Comparison of ENCODE assay signal across 20 cellular contexts in genomic region chr12:115801826-115802225, GRCh38.
A peak's percentile ranks its signal among the peaks of the same experiment; 100 is the strongest.
DNase-seq lines count a peak whose midpoint lies in the region; ATAC-seq and TF ChIP-seq lines count a peak whose summit lies in the region.
"Had no signal": no experiment of that assay in that cellular context is flagged by ENCODE, and none has a peak within 500 bp of the region (broad histone marks: within the 10 kb centered on the region; RNA-seq: fewer than 3 reads in every experiment).

No MANE protein-coding gene starts in this region.

- TF ChIP-seq CTCF in heart right ventricle (IDR thresholded peaks at IDR 0.05) (no peak), adrenal gland (IDR thresholded peaks at IDR 0.05) (no peak), nephron (IDR thresholded peaks at IDR 0.05; ENCODE audit: unreplicated experiment in 3 of 3) (no peak)
- TF ChIP-seq CTCF in activated CD8-positive, alpha-beta T cell treated with anti-CD3 and anti-CD28 coated beads for 36 hours (IDR thresholded peaks at IDR 0.05), result no peak

- 40 to 42% methylated on average over 3 of the region's 3 CpGs for WGBS in heart right ventricle, 2 donors
- 37% methylated on average over 3 of the region's 3 CpGs for WGBS in right cardiac atrium
- WGBS in adrenal gland, 4 donors, result 37 to 57% (median 54%) methylated on average over 3 of the region's 3 CpGs

- H3K9me3 ChIP-seq in heart right ventricle (no peaks in the 10 kb centered on the region), right cardiac atrium (ENCODE audit: control insufficient read depth, low read length) (no peaks in the 10 kb centered on the region), adrenal gland (replicated peaks in 1 of 3) (no peaks in the 10 kb centered on the region)
- H3K9me3 ChIP-seq: BE2C, HAP-1 had no signal

- H3K27ac ChIP-seq in heart right ventricle, result no peak overlapping the region
- no peak overlapping the region for H3K27ac ChIP-seq in right cardiac atrium (ENCODE audit: low read length)
- peak overlapping the region in 1 of 5 donors; percentile 57 for H3K27ac ChIP-seq in adrenal gland
- H3K27ac ChIP-seq: GM23248 had no signal

- intact Hi-C loops in heart right ventricle (cut with DNase I), result no loop called here
- intact Hi-C loops in right cardiac atrium (cut with DNase I), result no loop called here
- intact Hi-C loops in adrenal gland (cut with DNase I), result no loop called here
- intact Hi-C loops in activated CD8-positive, alpha-beta T cell treated with anti-CD3 and anti-CD28 coated beads for 36 hours (cut with micrococcal nuclease), result no loop called here

- peaks cover 6% of the 10 kb centered on the region for H3K27me3 Mint-ChIP-seq in nephron (ENCODE audit: low read depth)
- H3K27me3 Mint-ChIP-seq in activated CD8-positive, alpha-beta T cell treated with anti-CD3 and anti-CD28 coated beads for 36 hours, result no peaks in the 10 kb centered on the region
- H3K27me3 Mint-ChIP-seq: CD4-positive, CD25-positive, alpha-beta regulatory T cell had no signal

- H3K27me3 ChIP-seq in heart right ventricle (peaks cover 0 to 3% (median 0%) of the 10 kb centered on the region in 7 donors), right cardiac atrium (ENCODE audit: control insufficient read depth, insufficient read depth) (no peaks in the 10 kb centered on the region), adrenal gland (no peaks in the 10 kb centered on the region)
- H3K27me3 ChIP-seq: BE2C had no signal

- no peaks in the 10 kb centered on the region for H3K9me3 Mint-ChIP-seq in nephron
- peaks cover 1% of the 10 kb centered on the region for H3K9me3 Mint-ChIP-seq in activated CD8-positive, alpha-beta T cell treated with anti-CD3 and anti-CD28 coated beads for 36 hours

- POLR2A ChIA-PET in activated CD8-positive, alpha-beta T cell treated with anti-CD3 and anti-CD28 coated beads for 36 hours (lab: Charles Lee), result no interaction called here

- ATAC-seq in heart right ventricle (peak in 5 of 8 donors; percentile 39 to 55 (median 42)), right cardiac atrium (no peak), GM21381 (IDR thresholded peaks at IDR 0.05; ENCODE audit: unreplicated experiment) (no peak)
- no peak for ATAC-seq in activated CD8-positive, alpha-beta T cell treated with anti-CD3 and anti-CD28 coated beads for 36 hours
- ATAC-seq: GM12878, HepG2 had no signal

- CTCF ChIA-PET in activated CD8-positive, alpha-beta T cell treated with anti-CD3 and anti-CD28 coated beads for 36 hours (lab: Charles Lee), result no interaction called here

- H3K36me3 Mint-ChIP-seq in nephron (ENCODE audit: low read depth), result no peaks in the 10 kb centered on the region
- no peaks in the 10 kb centered on the region for H3K36me3 Mint-ChIP-seq in activated CD8-positive, alpha-beta T cell treated with anti-CD3 and anti-CD28 coated beads for 36 hours (ENCODE audit: low read depth)
- H3K36me3 Mint-ChIP-seq: CD4-positive, CD25-positive, alpha-beta regulatory T cell; CD8-positive, alpha-beta memory T cell had no signal

- H3K27ac Mint-ChIP-seq in nephron, result peak overlapping the region; percentile 59 to 86 (median 69)
- no peak overlapping the region for H3K27ac Mint-ChIP-seq in activated CD8-positive, alpha-beta T cell treated with anti-CD3 and anti-CD28 coated beads for 36 hours
- H3K27ac Mint-ChIP-seq: CD4-positive, CD25-positive, alpha-beta regulatory T cell; CD8-positive, alpha-beta memory T cell had no signal

- no peak for TF ChIP-seq POLR2A in adrenal gland (IDR thresholded peaks at IDR 0.05)

- H3K4me3 ChIP-seq in heart right ventricle (no peak overlapping the region), right cardiac atrium (ENCODE audit: low read length) (no peak overlapping the region), adrenal gland (no peak overlapping the region)
- H3K4me3 ChIP-seq: GM12878, GM23248, HAP-1 had no signal

- DNase-seq in heart right ventricle, result peak in 1 of 2 donors; percentile 15
- no peak for DNase-seq in right cardiac atrium
- DNase-seq in adrenal gland, result peak in 6 of 7 donors; percentile 18 to 67 (median 30)
- no peak for DNase-seq in activated CD8-positive, alpha-beta T cell treated with anti-CD3 and anti-CD28 coated beads for 36 hours
- no peak for DNase-seq in NCI-H2196 treated with DMSO at 0.1 percent for 48 hours (lab: John Stamatoyannopoulos, UW; ENCODE audit: unreplicated experiment)
- DNase-seq: BE2C; C1 segment of cervical spinal cord; CD4-positive, CD25-positive, alpha-beta regulatory T cell; CD8-positive, alpha-beta memory T cell; COR-L47; DMS 273 treated with DMSO at 0.1 percent for 48 hours; DMS53; DND-41; EL; GM23248 had no signal

- peaks cover 12% of the 10 kb centered on the region for H3K4me1 Mint-ChIP-seq in nephron
- H3K4me1 Mint-ChIP-seq in activated CD8-positive, alpha-beta T cell treated with anti-CD3 and anti-CD28 coated beads for 36 hours (ENCODE audit: low read depth), result no peaks in the 10 kb centered on the region
- H3K4me1 Mint-ChIP-seq: CD4-positive, CD25-positive, alpha-beta regulatory T cell; CD8-positive, alpha-beta memory T cell had no signal

- H3K36me3 ChIP-seq in heart right ventricle (no peaks in the 10 kb centered on the region), adrenal gland (replicated peaks in 1 of 2) (no peaks in the 10 kb centered on the region)
- H3K36me3 ChIP-seq: BE2C, HAP-1 had no signal

- no peaks in the 10 kb centered on the region for H3K4me1 ChIP-seq in heart right ventricle
- no peaks in the 10 kb centered on the region for H3K4me1 ChIP-seq in right cardiac atrium (ENCODE audit: control insufficient read depth, insufficient read depth, low read length)
- H3K4me1 ChIP-seq in adrenal gland (replicated peaks in 1 of 2), result no peaks in the 10 kb centered on the region
- H3K4me1 ChIP-seq: BE2C, HAP-1 had no signal

- no peak overlapping the region for H3K4me3 Mint-ChIP-seq in nephron
- H3K4me3 Mint-ChIP-seq in activated CD8-positive, alpha-beta T cell treated with anti-CD3 and anti-CD28 coated beads for 36 hours, result no peak overlapping the region
- H3K4me3 Mint-ChIP-seq: CD4-positive, CD25-positive, alpha-beta regulatory T cell; CD8-positive, alpha-beta memory T cell had no signal

Comparison
In these comparisons a context has a peak if more than half of its experiments do, and no peak if none do; other contexts are left out.
1. ATAC-seq: peak in heart right ventricle (5 of 8); none in right cardiac atrium (0 of 2), activated CD8-positive, alpha-beta T cell treated with anti-CD3 and anti-CD28 coated beads for 36 hours (single experiment) and GM21381 (single experiment).
2. DNase-seq: peak in adrenal gland (6 of 7); none in right cardiac atrium (0 of 3), activated CD8-positive, alpha-beta T cell treated with anti-CD3 and anti-CD28 coated beads for 36 hours (single experiment) and NCI-H2196 treated with DMSO at 0.1 percent for 48 hours (single experiment).